17 cellular contexts compared by ENCODE assay signal in genomic region chr22:47180796-47181195, GRCh38.
DNase-seq lines count a peak whose midpoint lies in the region; ATAC-seq and TF ChIP-seq lines count a peak whose summit lies in the region.
"Had no signal": no experiment of that assay in that cellular context is flagged by ENCODE, and none has a peak within 500 bp of the region (broad histone marks: within the 10 kb centered on the region; RNA-seq: fewer than 3 reads in every experiment).

No MANE protein-coding gene starts in this region.

- CTCF ChIA-PET in activated CD8-positive, alpha-beta T cell treated with anti-CD3 and anti-CD28 coated beads for 36 hours (lab: Charles Lee), result no interaction called here

- TF ChIP-seq CTCF in osteoblast (IDR thresholded peaks at IDR 0.05; ENCODE audit: extremely low read depth, low read depth, low read length), result no peak
- no peak for TF ChIP-seq CTCF in activated CD8-positive, alpha-beta T cell treated with anti-CD3 and anti-CD28 coated beads for 36 hours (IDR thresholded peaks at IDR 0.05)

- peaks cover 28% of the 10 kb centered on the region for H3K9me3 Mint-ChIP-seq in activated CD8-positive, alpha-beta T cell treated with anti-CD3 and anti-CD28 coated beads for 36 hours

- no peak overlapping the region for H3K27ac ChIP-seq in osteoblast (ENCODE audit: low read depth, low read length)
- H3K27ac ChIP-seq: HL-60 had no signal

- no peaks in the 10 kb centered on the region for H3K4me1 ChIP-seq in osteoblast (ENCODE audit: insufficient read depth, low read length)
- H3K4me1 ChIP-seq: BE2C, Caco-2 had no signal

- no peaks in the 10 kb centered on the region for H3K27me3 ChIP-seq in osteoblast (ENCODE audit: insufficient read depth, low read length)
- H3K27me3 ChIP-seq: BE2C had no signal

- no peak overlapping the region for H3K4me3 Mint-ChIP-seq in activated CD8-positive, alpha-beta T cell treated with anti-CD3 and anti-CD28 coated beads for 36 hours
- H3K4me3 Mint-ChIP-seq: CD4-positive, CD25-positive, alpha-beta regulatory T cell; CD8-positive, alpha-beta memory T cell; GM23338; HFFc6 had no signal

- DNase-seq in SK-MEL-5 (ENCODE audit: low read depth, low spot score), result peak; percentile 82
- DNase-seq in foreskin melanocyte, result peak; percentile 5
- DNase-seq in osteoblast (ENCODE audit: insufficient read length, low spot score, missing footprints), result peak; percentile 25
- DNase-seq in activated CD8-positive, alpha-beta T cell treated with anti-CD3 and anti-CD28 coated beads for 36 hours, result no peak
- DNase-seq in NCI-H146 treated with DMSO at 0.1 percent for 48 hours (lab: John Stamatoyannopoulos, UW; ENCODE audit: unreplicated experiment), result no peak
- DNase-seq in middle frontal gyrus (ENCODE audit: extremely low spot score, low spot score), result no peak
- DNase-seq: ACHN; BE2C; C1 segment of cervical spinal cord; Caco-2; CD4-positive, CD25-positive, alpha-beta regulatory T cell; CD8-positive, alpha-beta memory T cell; HFFc6 had no signal

- H2AFZ ChIP-seq in osteoblast (ENCODE audit: low read length), result no peak overlapping the region
- H2AFZ ChIP-seq: GM23338 had no signal

- peaks cover 16% of the 10 kb centered on the region for H3K36me3 Mint-ChIP-seq in activated CD8-positive, alpha-beta T cell treated with anti-CD3 and anti-CD28 coated beads for 36 hours (ENCODE audit: low read depth)

- no peak for ATAC-seq in activated CD8-positive, alpha-beta T cell treated with anti-CD3 and anti-CD28 coated beads for 36 hours
- ATAC-seq: GM23338, HCT116 had no signal

- POLR2A ChIA-PET in activated CD8-positive, alpha-beta T cell treated with anti-CD3 and anti-CD28 coated beads for 36 hours (lab: Charles Lee), result no interaction called here

- peaks cover 2% of the 10 kb centered on the region for H3K4me1 Mint-ChIP-seq in activated CD8-positive, alpha-beta T cell treated with anti-CD3 and anti-CD28 coated beads for 36 hours (ENCODE audit: low read depth)
- H3K4me1 Mint-ChIP-seq: CD8-positive, alpha-beta memory T cell; GM23338 had no signal

- no peaks in the 10 kb centered on the region for H3K9me3 ChIP-seq in osteoblast (ENCODE audit: low read depth, low read length)
- H3K9me3 ChIP-seq: BE2C had no signal

- intact Hi-C loops in activated CD8-positive, alpha-beta T cell treated with anti-CD3 and anti-CD28 coated beads for 36 hours (cut with micrococcal nuclease), result no loop called here

- no peaks in the 10 kb centered on the region for H3K27me3 Mint-ChIP-seq in activated CD8-positive, alpha-beta T cell treated with anti-CD3 and anti-CD28 coated beads for 36 hours
- H3K27me3 Mint-ChIP-seq: IgD-negative memory B cell had no signal

- in situ Hi-C loops in SK-MEL-5 (cut with HindIII; ENCODE audit: low pct_unique_long_range_greater_than_20kb, low sequenced_read_pairs), result no loop called here

- no peaks in the 10 kb centered on the region for H4K20me1 ChIP-seq in osteoblast (ENCODE audit: insufficient read depth, low read length)

- no peak overlapping the region for H3K4me3 ChIP-seq in osteoblast (ENCODE audit: insufficient read depth, low read length)
- H3K4me3 ChIP-seq: GM23338 had no signal

- H3K36me3 ChIP-seq in osteoblast (ENCODE audit: insufficient read depth, low read length), result no peaks in the 10 kb centered on the region
- H3K36me3 ChIP-seq: BE2C had no signal

- H3K27ac Mint-ChIP-seq in activated CD8-positive, alpha-beta T cell treated with anti-CD3 and anti-CD28 coated beads for 36 hours, result no peak overlapping the region
- H3K27ac Mint-ChIP-seq: CD4-positive, CD25-positive, alpha-beta regulatory T cell; CD8-positive, alpha-beta memory T cell; GM23338; HFFc6 had no signal

- no peaks in the 10 kb centered on the region for H3K79me2 ChIP-seq in osteoblast (ENCODE audit: insufficient read depth, low read length)

- no peak overlapping the region for H3K4me2 ChIP-seq in osteoblast (ENCODE audit: insufficient read depth, low read length)
- H3K4me2 ChIP-seq: GM23338 had no signal

Comparison
In these comparisons a context has a peak if more than half of its experiments do, and no peak if none do; other contexts are left out.
1. DNase-seq: peak in SK-MEL-5 (single experiment), foreskin melanocyte (single experiment) and osteoblast (single experiment); none in activated CD8-positive, alpha-beta T cell treated with anti-CD3 and anti-CD28 coated beads for 36 hours (single experiment), NCI-H146 treated with DMSO at 0.1 percent for 48 hours (single experiment) and middle frontal gyrus (single experiment).